ENCODE assay signal across 23 cellular contexts in the genomic region with DNA sequence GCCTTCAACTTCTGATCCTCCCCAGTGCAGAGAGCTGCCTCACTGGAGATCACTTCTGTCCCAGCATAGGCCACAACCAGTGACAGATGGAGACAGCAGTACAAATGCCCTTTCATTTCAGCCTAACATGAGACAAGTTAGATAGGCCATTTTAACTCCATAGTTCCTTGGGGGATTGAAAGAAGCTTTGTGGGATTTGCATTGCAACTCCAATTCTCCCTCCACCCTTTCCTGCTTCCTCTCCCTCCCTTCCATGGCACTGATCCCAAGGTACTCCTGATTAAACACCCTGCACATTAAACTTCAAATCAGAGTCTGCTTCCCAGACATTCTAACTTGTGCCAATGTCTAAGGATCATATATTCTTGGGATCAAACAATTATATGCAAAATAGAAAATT. TPM values are rescaled to one million over a fixed set of nuclear protein-coding genes. Genes with fewer than 3 reads are reported as not detected.
DNase-seq lines count a peak whose midpoint lies in the region; ATAC-seq, FAIRE-seq and TF ChIP-seq lines count a peak whose summit lies in the region.
"Had no signal": no experiment of that assay in that cellular context is flagged by ENCODE, and none has a peak within 500 bp of the region (broad histone marks: within the 10 kb centered on the region; RNA-seq: fewer than 3 reads in every experiment).

No MANE protein-coding gene starts in this region.

- H3K36me3 ChIP-seq in stomach smooth muscle (ENCODE audit: control insufficient read depth in 2 of 2, insufficient read depth in 2 of 2, low read length in 2 of 2) = no peaks in the 10 kb centered on the region

- no peaks in the 10 kb centered on the region for H3K9me3 ChIP-seq in stomach smooth muscle (ENCODE audit: control insufficient read depth in 2 of 2, low read length in 2 of 2)
- H3K9me3 ChIP-seq: SK-N-SH had no signal

- H3K4me3 ChIP-seq in stomach smooth muscle (ENCODE audit: low read length in 2 of 2) = no peak overlapping the region
- H3K4me3 ChIP-seq: GM12878, PC-9 had no signal

- ATAC-seq in GM19463 (IDR thresholded peaks at IDR 0.05; ENCODE audit: unreplicated experiment) (no peak), GM21619 (IDR thresholded peaks at IDR 0.05; ENCODE audit: unreplicated experiment) (no peak)
- ATAC-seq: GM12878 had no signal

- no peaks in the 10 kb centered on the region for H3K27me3 ChIP-seq in stomach smooth muscle (ENCODE audit: control insufficient read depth in 1 of 2, insufficient read depth in 2 of 2, low read length in 2 of 2)

- H3K4me1 ChIP-seq in stomach smooth muscle (ENCODE audit: control insufficient read depth, insufficient read depth, low read length) = peaks cover 45% of the 10 kb centered on the region

- DNase-seq in D721Med (ENCODE audit: insufficient read length, low spot score) (no peak), SK-N-DZ (ENCODE audit: low spot score) (peak; percentile 6), medulla oblongata (ENCODE audit: extremely low spot score) (peak; percentile 38), dedifferentiated amniotic fluid mesenchymal stem cell (ENCODE audit: extremely low spot score) (no peak)
- DNase-seq: DMS 273 treated with DMSO at 0.1 percent for 48 hours, DND-41, GOT3, HCEC 1CT, KBM-7, NCI-H1105 treated with DMSO at 0.1 percent for 48 hours, NCI-H2081, NCI-H2171, NCI-H345, PC-9, RPMI8226, SHP77, SK-N-SH had no signal

- H3K27ac ChIP-seq in stomach smooth muscle (ENCODE audit: low read length) = peak overlapping the region; percentile 89
- H3K27ac ChIP-seq: C4-2B, PC-9 had no signal

- no peak overlapping the region for H3K9ac ChIP-seq in stomach smooth muscle (ENCODE audit: low read length in 2 of 2)
- H3K9ac ChIP-seq: SK-N-SH had no signal

- FAIRE-seq in D721Med (lab: Jason Lieb, UNC) = peak; percentile 94
- FAIRE-seq: A204.1, GM12878 had no signal

- TF ChIP-seq CTCF in D721Med (IDR thresholded peaks at IDR 0.05; ENCODE audit: insufficient read depth, missing control alignments) = no peak

RNA-seq across cellular contexts. Expression of a gene that starts 3.1 kb away (rescaled TPM):
- 1.4 and 1.9 TPM in 2 replicates for polyA plus RNA-seq in SK-N-DZ (2014; cell fraction: cytosol; rRNA removed)
- polyA plus RNA-seq in SK-N-DZ (2014; cell fraction: nucleus; rRNA removed) = 1.6 and 2.5 TPM in 2 replicates
- polyA plus RNA-seq: SK-N-SH had no signal

Comparison
In these comparisons a context has a peak if more than half of its experiments do, and no peak if none do; other contexts are left out.
1. DNase-seq: peak in SK-N-DZ (single experiment) and medulla oblongata (single experiment); none in D721Med (single experiment) and dedifferentiated amniotic fluid mesenchymal stem cell (single experiment).